ENCODE assay signal across 8 cellular contexts in the genomic region with DNA sequence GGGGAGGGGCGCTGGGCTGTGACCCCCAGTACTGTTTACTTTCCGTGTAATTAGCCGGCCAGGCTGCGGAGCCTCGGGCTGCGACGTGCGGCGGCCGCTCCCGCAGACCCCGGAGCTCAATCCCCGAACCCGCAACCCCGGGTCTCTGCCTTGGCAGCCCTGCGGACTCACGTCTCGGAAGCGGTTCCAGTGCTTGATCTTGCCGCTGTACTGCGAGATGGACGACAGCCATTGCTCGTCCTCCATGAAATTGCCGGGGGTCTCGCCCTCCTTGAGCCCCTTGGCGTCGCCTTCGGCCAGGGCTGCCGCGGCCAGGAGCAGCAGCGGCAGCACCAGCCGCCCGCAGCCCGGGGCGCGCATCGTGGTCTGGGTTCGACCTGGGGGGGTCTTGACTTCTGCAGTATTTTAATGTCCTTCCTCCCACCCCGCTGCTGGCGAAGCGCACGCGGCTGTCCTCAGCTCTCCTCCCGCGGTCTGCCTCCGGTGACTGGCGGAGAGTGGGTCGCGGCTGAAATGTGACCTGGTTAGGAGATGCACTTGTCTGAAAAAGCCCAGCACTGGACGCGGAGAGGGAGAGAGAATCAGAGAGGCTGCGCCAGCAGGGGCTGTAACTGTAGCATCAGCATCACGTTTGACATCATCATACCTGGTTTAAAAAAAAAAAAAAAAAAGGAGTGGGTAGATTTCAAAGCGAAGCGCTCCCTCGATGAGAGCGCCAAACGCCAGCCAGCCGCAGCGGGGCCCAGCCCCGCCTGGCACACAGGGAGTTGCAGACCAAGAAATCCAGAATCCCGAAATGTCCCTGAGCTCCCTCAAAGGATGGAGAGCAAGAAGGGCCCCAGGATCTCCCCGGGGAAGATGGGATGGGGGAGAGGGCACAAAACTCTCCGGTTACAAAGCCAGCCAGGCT. TPM values are rescaled to one million over a fixed set of nuclear protein-coding genes. Genes with fewer than 3 reads are reported as not detected.
DNase-seq lines count a peak whose midpoint lies in the region; ATAC-seq lines count a peak whose summit lies in the region.

A gene with protein sequence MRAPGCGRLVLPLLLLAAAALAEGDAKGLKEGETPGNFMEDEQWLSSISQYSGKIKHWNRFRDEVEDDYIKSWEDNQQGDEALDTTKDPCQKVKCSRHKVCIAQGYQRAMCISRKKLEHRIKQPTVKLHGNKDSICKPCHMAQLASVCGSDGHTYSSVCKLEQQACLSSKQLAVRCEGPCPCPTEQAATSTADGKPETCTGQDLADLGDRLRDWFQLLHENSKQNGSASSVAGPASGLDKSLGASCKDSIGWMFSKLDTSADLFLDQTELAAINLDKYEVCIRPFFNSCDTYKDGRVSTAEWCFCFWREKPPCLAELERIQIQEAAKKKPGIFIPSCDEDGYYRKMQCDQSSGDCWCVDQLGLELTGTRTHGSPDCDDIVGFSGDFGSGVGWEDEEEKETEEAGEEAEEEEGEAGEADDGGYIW (minus strand): TSS at position 583 of the 910 bp plus-strand sequence. CDS start 223 bp downstream, at position 360.

- no peak within 1 kb of the TSS; the same call in 1 of the 2 replicates for H3K9ac ChIP-seq in HUES64 (ENCODE audit: low read depth, low read length)

- peak within 1 kb of the TSS; percentile 67 for H3K4me3 Mint-ChIP-seq in dendritic cell treated with granulocyte-macrophage colony-stimulating factor and Interleukin-4, amounts not matched to agents 40 ng/mL and 50 ng/mL, for 4 days

- H3K4me1 Mint-ChIP-seq in dendritic cell treated with granulocyte-macrophage colony-stimulating factor and Interleukin-4, amounts not matched to agents 40 ng/mL and 50 ng/mL, for 4 days (ENCODE audit: low read depth), result peaks cover 25% of the 10 kb centered on the region

- peaks cover 62% of the 10 kb centered on the region for H3K27me3 Mint-ChIP-seq in dendritic cell treated with granulocyte-macrophage colony-stimulating factor and Interleukin-4, amounts not matched to agents 40 ng/mL and 50 ng/mL, for 4 days

- no peak for ATAC-seq in GM21737 (IDR thresholded peaks at IDR 0.05; ENCODE audit: unreplicated experiment)

- H3K27ac ChIP-seq in HUES64 (ENCODE audit: low read depth, low read length), result no peak within 1 kb of the TSS
- H3K27ac ChIP-seq in mesodermal cell (ENCODE audit: low read depth, low read length, severe bottlenecking), result no peak within 1 kb of the TSS

- H3K27me3 ChIP-seq in HUES64 (ENCODE audit: insufficient read depth, low read length), result peaks cover 65% of the 10 kb centered on the region

- peak within 1 kb of the TSS; percentile 55 for H3K4me3 ChIP-seq in HUES64 (ENCODE audit: low read length)
- H3K4me3 ChIP-seq in mesodermal cell (ENCODE audit: extremely low read depth, insufficient read depth, low read length, poor library complexity, severe bottlenecking), result peak within 1 kb of the TSS; percentile 25

- no peaks in the 10 kb centered on the region for H3K36me3 Mint-ChIP-seq in dendritic cell treated with granulocyte-macrophage colony-stimulating factor and Interleukin-4, amounts not matched to agents 40 ng/mL and 50 ng/mL, for 4 days (ENCODE audit: low read depth)

- intact Hi-C loops in dendritic cell treated with granulocyte-macrophage colony-stimulating factor and Interleukin-4, amounts not matched to agents 40 ng/mL and 50 ng/mL, for 4 days (cut with micrococcal nuclease), result no loop called here

- peak; percentile 57 to 61 for DNase-seq in activated CD4-positive, alpha-beta T cell treated with anti-CD3 and anti-CD28 coated beads, Interleukin-2, amount 50 U/mL, for 4 hours
- DNase-seq in stimulated activated CD8-positive, alpha-beta memory T cell treated with anti-CD3 and anti-CD28 coated beads, Interleukin-4, amount 100 ng/mL, for 24 hours (ENCODE audit: low read depth), result peak; percentile 38
- DNase-seq in GM19238 (ENCODE audit: insufficient read length, low spot score), result no peak
- DNase-seq in epidermal melanocyte (ENCODE audit: insufficient read length, low spot score), result no peak

- H3K9me3 ChIP-seq in HUES64 (ENCODE audit: insufficient read depth, low read depth, low read length) (no peaks in the 10 kb centered on the region), mesodermal cell (ENCODE audit: control insufficient read depth, low read length) (no peaks in the 10 kb centered on the region)

- H3K36me3 ChIP-seq in HUES64 (ENCODE audit: insufficient read depth, low read length) (no peaks in the 10 kb centered on the region), mesodermal cell (ENCODE audit: control insufficient read depth, insufficient read depth, low read length) (no peaks in the 10 kb centered on the region)

- H3K9me3 Mint-ChIP-seq in dendritic cell treated with granulocyte-macrophage colony-stimulating factor and Interleukin-4, amounts not matched to agents 40 ng/mL and 50 ng/mL, for 4 days, result no peaks in the 10 kb centered on the region

- no peak within 1 kb of the TSS for H3K27ac Mint-ChIP-seq in dendritic cell treated with granulocyte-macrophage colony-stimulating factor and Interleukin-4, amounts not matched to agents 40 ng/mL and 50 ng/mL, for 4 days

- WGBS in HUES64, result 3% methylated on average over 63 of the region's 64 CpGs
- 2 to 3% methylated on average over 42 to 53 of the region's 64 CpGs for WGBS in mesodermal cell (ENCODE audit: insufficient coverage in 2 of 2), 2 experiments

- H3K4me1 ChIP-seq in HUES64 (ENCODE audit: insufficient read depth, low read length) (peaks cover 16% of the 10 kb centered on the region), mesodermal cell (ENCODE audit: control insufficient read depth, insufficient read depth, low read length, poor library complexity, severe bottlenecking) (peaks cover 21% of the 10 kb centered on the region)

RNA-seq across cellular contexts. Expression of the gene that starts here (rescaled TPM):
- 0.60 TPM for polyA plus RNA-seq in HUES64 (2013, experiment 1 of 2)
- 1.2 TPM for polyA plus RNA-seq in HUES64 (2013, experiment 2 of 2)
- polyA plus RNA-seq in mesodermal cell (2013, experiment 1 of 2), result 2.3 TPM
- polyA plus RNA-seq in mesodermal cell (2013, experiment 2 of 2), result 1.5 TPM

Comparison
In these comparisons a context has a peak if more than half of its experiments do, and no peak if none do; other contexts are left out.
1. DNase-seq: peak in activated CD4-positive, alpha-beta T cell treated with anti-CD3 and anti-CD28 coated beads, Interleukin-2, amount 50 U/mL, for 4 hours (2 of 2) and stimulated activated CD8-positive, alpha-beta memory T cell treated with anti-CD3 and anti-CD28 coated beads, Interleukin-4, amount 100 ng/mL, for 24 hours (single experiment); none in GM19238 (single experiment) and epidermal melanocyte (single experiment).